Comparison of ENCODE assay signal across 8 cellular contexts in genomic region chr1:155135416-155136197, GRCh38. TPM values are rescaled to one million over a fixed set of nuclear protein-coding genes. Genes with fewer than 3 reads are reported as not detected.
A peak's percentile ranks its signal among the peaks of the same experiment; 100 is the strongest.
DNase-seq lines count a peak whose midpoint lies in the region; ATAC-seq and TF ChIP-seq lines count a peak whose summit lies in the region.

Gene SLC50A1, plus strand, starts transcription at chr1:155135852. Its CDS starts 60 bp downstream, at chr1:155135912.

- H3K27me3 ChIP-seq in BLaER1 treated with 17β-estradiol and CSF1 and Interleukin-3, amounts not matched to agents 10 nM and 100 nM, result no peaks in the 10 kb centered on the region
- H3K27me3 ChIP-seq in left lung, result no peaks in the 10 kb centered on the region

- peaks cover 23% of the 10 kb centered on the region for H3K36me3 Mint-ChIP-seq in activated CD4-positive, alpha-beta T cell treated with anti-CD3 and anti-CD28 coated beads, Interleukin-2, amount 10 ng/mL, durations not matched to agents 7 days and 5 days (ENCODE audit: low read depth)

- H3K4me1 Mint-ChIP-seq in activated CD4-positive, alpha-beta T cell treated with anti-CD3 and anti-CD28 coated beads, Interleukin-2, amount 10 ng/mL, durations not matched to agents 7 days and 5 days, result peaks cover 48% of the 10 kb centered on the region

- H3K27ac Mint-ChIP-seq in activated CD4-positive, alpha-beta T cell treated with anti-CD3 and anti-CD28 coated beads, Interleukin-2, amount 10 ng/mL, durations not matched to agents 7 days and 5 days, result peak within 1 kb of the TSS; percentile 98

- CTCF ChIA-PET in activated CD4-positive, alpha-beta T cell treated with anti-CD3 and anti-CD28 coated beads, Interleukin-2, amount 10 ng/mL, durations not matched to agents 7 days and 5 days (lab: Charles Lee), result interaction anchor here (0.6 to 1.8 kb wide), 8 partner anchors 24 to 68 kb away, joined by 3 to 12 read pairs (median 3); partner anchors contain the start of gene KRTCAP2

- DNase-seq in NCI-H748 (lab: John Stamatoyannopoulos, UW; ENCODE audit: unreplicated experiment) (peak; percentile 97), coronary artery (ENCODE audit: low spot score) (peak; percentile 98), left lung (peak; percentile 96 to 99)
- peak; percentile 94 for DNase-seq in activated CD4-positive, alpha-beta T cell treated with anti-CD3 and anti-CD28 coated beads, Interleukin-2, amount 10 ng/mL, durations not matched to agents 7 days and 5 days
- peak; percentile 87 for DNase-seq in stimulated activated CD4-positive, alpha-beta T cell treated with anti-CD3 and anti-CD28 coated beads, Interleukin-2, amount 100 ng/mL, for 4 hours (ENCODE audit: low read depth)

- H3K4me3 ChIP-seq in BLaER1 treated with 17β-estradiol and CSF1 and Interleukin-3, amounts not matched to agents 10 nM and 100 nM, result peak within 1 kb of the TSS; percentile 68 to 81 (median 72)
- peak within 1 kb of the TSS; percentile 97 for H3K4me3 ChIP-seq in coronary artery
- H3K4me3 ChIP-seq in left lung, result peak within 1 kb of the TSS; percentile 52 to 69

- peak; percentile 20 for TF ChIP-seq CTCF in coronary artery (IDR thresholded peaks at IDR 0.05)
- TF ChIP-seq CTCF in left lung (IDR thresholded peaks at IDR 0.05), result peak; percentile 29 to 72

- H3K27ac ChIP-seq in BLaER1 treated with 17β-estradiol and CSF1 and Interleukin-3, amounts not matched to agents 10 nM and 100 nM, result peak within 1 kb of the TSS; percentile 80 to 97 (median 91)
- H3K27ac ChIP-seq in coronary artery, result peak within 1 kb of the TSS; percentile 87 to 100
- peak within 1 kb of the TSS; percentile 95 to 98 for H3K27ac ChIP-seq in left lung

- no peaks in the 10 kb centered on the region for H3K27me3 Mint-ChIP-seq in activated CD4-positive, alpha-beta T cell treated with anti-CD3 and anti-CD28 coated beads, Interleukin-2, amount 10 ng/mL, durations not matched to agents 7 days and 5 days

- H3K9me3 ChIP-seq in BLaER1 treated with 17β-estradiol and CSF1 and Interleukin-3, amounts not matched to agents 10 nM and 100 nM (replicated peaks in 1 of 11), result no peaks in the 10 kb centered on the region
- no peaks in the 10 kb centered on the region for H3K9me3 ChIP-seq in left lung

- peaks cover 13 to 57% (median 41%) of the 10 kb centered on the region in 11 experiments for H3K36me3 ChIP-seq in BLaER1 treated with 17β-estradiol and CSF1 and Interleukin-3, amounts not matched to agents 10 nM and 100 nM
- peaks cover 0 to 36% of the 10 kb centered on the region in 2 donors for H3K36me3 ChIP-seq in left lung

- peaks cover 51 to 69% (median 63%) of the 10 kb centered on the region in 10 experiments for H3K4me1 ChIP-seq in BLaER1 treated with 17β-estradiol and CSF1 and Interleukin-3, amounts not matched to agents 10 nM and 100 nM
- peaks cover 29 to 76% of the 10 kb centered on the region in 2 donors for H3K4me1 ChIP-seq in left lung

- intact Hi-C loops in left lung (cut with DNase I), result no loop called here

- POLR2A ChIA-PET in activated CD4-positive, alpha-beta T cell treated with anti-CD3 and anti-CD28 coated beads, Interleukin-2, amount 10 ng/mL, durations not matched to agents 7 days and 5 days (lab: Charles Lee), result no interaction called here

- H3K9ac ChIP-seq in BLaER1 treated with 17β-estradiol and CSF1 and Interleukin-3, amounts not matched to agents 10 nM and 100 nM, result peak within 1 kb of the TSS; percentile 79 to 94 (median 88)

- ATAC-seq in GM19372 (IDR thresholded peaks at IDR 0.05; ENCODE audit: low read depth, unreplicated experiment) (peak; percentile 61), HG03558 (IDR thresholded peaks at IDR 0.05; ENCODE audit: extremely low read depth, unreplicated experiment) (peak; percentile 39), left lung (peak; percentile 89)

- H4K20me1 ChIP-seq in BLaER1 treated with 17β-estradiol and CSF1 and Interleukin-3, amounts not matched to agents 10 nM and 100 nM, result peaks cover 0 to 16% (median 0%) of the 10 kb centered on the region in 11 experiments; a peak in 6 of 22 replicates

- H3K4me3 Mint-ChIP-seq in activated CD4-positive, alpha-beta T cell treated with anti-CD3 and anti-CD28 coated beads, Interleukin-2, amount 10 ng/mL, durations not matched to agents 7 days and 5 days, result peak within 1 kb of the TSS; percentile 98

- H3K9me3 Mint-ChIP-seq in activated CD4-positive, alpha-beta T cell treated with anti-CD3 and anti-CD28 coated beads, Interleukin-2, amount 10 ng/mL, durations not matched to agents 7 days and 5 days, result no peaks in the 10 kb centered on the region

- peak within 1 kb of the TSS; percentile 81 to 99 (median 94) for H3K4me2 ChIP-seq in BLaER1 treated with 17β-estradiol and CSF1 and Interleukin-3, amounts not matched to agents 10 nM and 100 nM

RNA-seq across cellular contexts. Expression of gene SLC50A1, which starts in this region (rescaled TPM):
- 10 to 100 TPM; 37.2 to 42.3 TPM for total RNA-seq in activated CD4-positive, alpha-beta T cell treated with anti-CD3 and anti-CD28 coated beads, Interleukin-2, amount 10 ng/mL, durations not matched to agents 7 days and 5 days
- 10 to 100 TPM; 46.6 to 64.6 TPM for total RNA-seq in left lung

Comparison
In these comparisons a context has a peak if more than half of its experiments do, and no peak if none do; other contexts are left out.
1. Peak in every context shown above with its lines: DNase-seq, ATAC-seq, H3K4me3 ChIP-seq and H3K27ac ChIP-seq.
2. ATAC-seq: peak in every context shown above with its lines; median percentile 89 in left lung; 61 in GM19372; 39 in HG03558.